Comparison of ENCODE assay signal across 9 cellular contexts in the genomic region with DNA sequence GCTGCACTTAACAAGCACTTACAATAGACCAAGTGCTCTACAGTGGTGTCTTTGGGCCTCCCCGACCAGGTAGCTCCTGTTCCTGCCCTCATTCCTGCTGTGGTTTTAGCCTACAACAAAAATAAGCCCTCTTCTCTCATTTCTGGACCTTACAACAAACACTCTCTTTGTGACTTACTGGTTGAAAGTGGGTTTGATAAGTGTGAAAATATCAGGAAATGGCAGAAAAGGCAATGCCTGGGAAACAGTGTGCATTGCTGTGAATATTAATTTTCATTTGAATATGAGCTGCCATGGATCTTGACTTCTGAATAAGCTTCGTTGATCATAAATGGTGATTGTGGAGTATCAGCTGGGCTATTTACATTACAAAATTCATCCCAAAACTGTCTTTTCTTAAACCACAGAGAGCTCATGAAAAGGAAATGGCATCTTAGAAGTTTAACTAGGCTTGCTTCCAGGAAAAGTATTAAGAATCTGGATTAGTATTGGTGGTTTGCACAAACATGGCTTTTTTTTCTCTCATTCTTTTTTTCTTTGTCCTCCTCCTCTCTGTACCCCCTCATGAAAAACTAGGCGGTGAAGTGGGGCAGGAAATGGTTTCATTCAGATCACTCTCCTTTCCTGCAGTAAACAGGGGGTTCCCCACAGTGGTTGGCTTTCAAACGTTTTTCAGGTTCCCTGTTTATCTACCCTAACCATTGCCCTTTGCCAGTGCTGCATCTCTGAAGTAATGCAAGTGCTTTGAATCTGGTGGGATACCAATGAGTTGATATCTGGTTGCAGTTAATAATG. TPM values are rescaled to one million over a fixed set of nuclear protein-coding genes. Genes with fewer than 3 reads are reported as not detected.
A peak's percentile ranks its signal among the peaks of the same experiment; 100 is the strongest.
DNase-seq lines count a peak whose midpoint lies in the region; ATAC-seq and TF ChIP-seq lines count a peak whose summit lies in the region.
"Had no signal": no experiment of that assay in that cellular context is flagged by ENCODE, and none has a peak within 500 bp of the region (broad histone marks: within the 10 kb centered on the region; RNA-seq: fewer than 3 reads in every experiment).

No MANE protein-coding gene starts in this region.

- TF ChIP-seq POLR2A in vagina (IDR thresholded peaks at IDR 0.05): no peak

- H3K36me3 ChIP-seq in vagina (no peaks in the 10 kb centered on the region), SJCRH30 (no peaks in the 10 kb centered on the region)
- H3K36me3 ChIP-seq: brain microvascular endothelial cell had no signal

- H3K4me1 ChIP-seq in vagina: no peaks in the 10 kb centered on the region
- no peaks in the 10 kb centered on the region for H3K4me1 ChIP-seq in SJCRH30

- H3K9me3 ChIP-seq in vagina (no peaks in the 10 kb centered on the region), SJCRH30 (replicated peaks) (no peaks in the 10 kb centered on the region)

- H3K27me3 ChIP-seq in vagina (no peaks in the 10 kb centered on the region), SJCRH30 (no peaks in the 10 kb centered on the region)
- H3K27me3 ChIP-seq: brain microvascular endothelial cell had no signal

- no peak overlapping the region for H3K4me3 ChIP-seq in vagina
- no peak overlapping the region for H3K4me3 ChIP-seq in SJCRH30

- DNase-seq in vagina (ENCODE audit: extremely low spot score in 2 of 2): no peak
- no peak for DNase-seq in SJCRH30
- no peak for DNase-seq in stimulated activated CD4-positive, alpha-beta T cell treated with anti-CD3 and anti-CD28 coated beads, Interleukin-2, amount 100 ng/mL, for 48 hours
- DNase-seq: brain microvascular endothelial cell had no signal

- intact Hi-C loops in vagina (cut with DNase I): no loop called here

- no peak for TF ChIP-seq CTCF in vagina (IDR thresholded peaks at IDR 0.05)

- ATAC-seq in GM18520 (IDR thresholded peaks at IDR 0.05; ENCODE audit: unreplicated experiment) (peak; percentile 56), GM21529 (IDR thresholded peaks at IDR 0.05; ENCODE audit: unreplicated experiment) (peak; percentile 92), HG03558 (IDR thresholded peaks at IDR 0.05; ENCODE audit: extremely low read depth, unreplicated experiment) (peak; percentile 72), esophagus mucosa (peak; percentile 37), HG02970 (IDR thresholded peaks at IDR 0.05; ENCODE audit: low FRiP score, unreplicated experiment) (no peak)

- H3K27ac ChIP-seq in vagina: no peak overlapping the region
- no peak overlapping the region for H3K27ac ChIP-seq in SJCRH30
- H3K27ac ChIP-seq: brain microvascular endothelial cell had no signal

RNA-seq across cellular contexts. Expression of gene NR4A3, which starts 29.5 kb away (rescaled TPM):
- total RNA-seq in esophagus mucosa (0.24 TPM), vagina (23.3 TPM)
- 0.13 and 0.32 TPM in 2 replicates for total RNA-seq in SJCRH30 (2014; rRNA removed; shearing (Covaris generic))

RNA-seq across cellular contexts. Expression of gene STX17, which starts 55.2 kb away (rescaled TPM):
- total RNA-seq in esophagus mucosa: 24.4 TPM
- 55.7 TPM for total RNA-seq in vagina
- 17.2 and 18.1 TPM in 2 replicates for total RNA-seq in SJCRH30 (2014; rRNA removed; shearing (Covaris generic))

Comparison
In these comparisons a context has a peak if more than half of its experiments do, and no peak if none do; other contexts are left out.
1. RNA of gene NR4A3, which starts 29.5 kb away (total RNA-seq): 23.3 TPM in vagina (single experiment); 0.13 to 0.32 TPM in SJCRH30 and 0.24 TPM in esophagus mucosa (single experiment); every median in the first group is over 10 times any median in the second.